17 cellular contexts compared by ENCODE assay signal in the genomic region with DNA sequence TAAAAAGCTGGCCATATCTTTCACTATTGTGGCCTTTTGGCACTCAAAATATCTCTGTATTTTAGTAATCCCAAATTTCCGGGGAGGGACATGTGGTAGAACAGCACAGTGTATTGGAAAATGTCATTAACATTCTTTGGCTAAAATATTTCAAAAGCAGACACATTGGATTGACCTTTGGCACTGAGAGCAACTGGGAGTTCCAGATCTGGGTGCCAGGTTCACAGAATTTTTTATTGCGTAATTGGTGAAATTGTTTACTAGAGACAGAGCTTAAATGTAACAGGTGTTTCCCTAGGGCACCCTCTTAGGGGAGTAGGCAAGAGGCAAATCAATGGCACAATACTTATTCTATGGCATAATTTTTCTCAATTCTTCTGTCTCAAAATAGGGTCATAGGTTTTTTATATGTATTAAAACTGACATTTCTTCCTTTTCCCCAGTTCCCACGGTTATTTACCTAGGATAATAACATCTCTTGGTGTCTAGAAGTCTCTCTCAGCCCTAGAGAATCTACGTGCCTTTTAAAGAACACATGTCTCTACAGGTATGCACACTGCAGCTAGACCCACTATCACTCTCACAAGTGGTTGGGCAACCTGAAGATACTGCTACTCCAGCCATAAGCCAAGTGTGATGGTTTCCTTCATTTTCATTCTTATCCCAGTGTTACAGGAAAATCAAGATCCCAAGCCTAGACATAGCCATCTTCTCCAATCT. TPM values are rescaled to one million over a fixed set of nuclear protein-coding genes. Genes with fewer than 3 reads are reported as not detected.
DNase-seq lines count a peak whose midpoint lies in the region; ATAC-seq and TF ChIP-seq lines count a peak whose summit lies in the region.
"Had no signal": no experiment of that assay in that cellular context is flagged by ENCODE, and none has a peak within 500 bp of the region (broad histone marks: within the 10 kb centered on the region; RNA-seq: fewer than 3 reads in every experiment).

No MANE protein-coding gene starts in this region.

- no peaks in the 10 kb centered on the region for H3K23me2 ChIP-seq in H9 (ENCODE audit: insufficient read length, low read depth, low read length, poor library complexity, severe bottlenecking)

- H2AK5ac ChIP-seq in H9 (ENCODE audit: insufficient read length, low read length) (no peak overlapping the region), trophoblast cell (ENCODE audit: low read length) (no peak overlapping the region)

- H2BK5ac ChIP-seq in H9 (ENCODE audit: insufficient read length, low read length) (no peak overlapping the region), trophoblast cell (ENCODE audit: low read depth, low read length, poor library complexity) (no peak overlapping the region)

- H3K9me3 Mint-ChIP-seq in H9 (no peaks in the 10 kb centered on the region), WTC11 (no peaks in the 10 kb centered on the region)
- H3K9me3 Mint-ChIP-seq: dendritic cell treated with granulocyte-macrophage colony-stimulating factor and Interleukin-4, amounts not matched to agents 40 ng/mL and 50 ng/mL, for 4 days had no signal

- TF ChIP-seq CTCF in H9 (conservative IDR thresholded peaks at IDR 0.05), result no peak
- TF ChIP-seq CTCF in WTC11 (IDR thresholded peaks at IDR 0.05), result no peak
- TF ChIP-seq CTCF in heart right ventricle (IDR thresholded peaks at IDR 0.05), result no peak

- CTCF ChIA-PET in WTC11 (lab: Charles Lee), result interaction anchor here (1.2 kb wide), 1 partner anchor 10 kb away, joined by 3 read pairs; no protein-coding TSS in a partner anchor

- intact Hi-C loops in heart right ventricle (cut with DNase I), result no loop called here

- H4K12ac ChIP-seq in trophoblast cell (ENCODE audit: low read depth, low read length), result no peak overlapping the region

- DNase-seq in H9 (no peak), WTC11 (ENCODE audit: low spot score) (no peak), heart right ventricle (no peak), trophoblast cell (peak in 1 of 2 donors; percentile 27), DMS 273 treated with DMSO at 0.1 percent for 48 hours (lab: John Stamatoyannopoulos, UW) (no peak), ACHN (no peak), H7 (no peak), NCI-H510A treated with DMSO at 0.1 percent for 48 hours (lab: John Stamatoyannopoulos, UW) (no peak)
- DNase-seq: activated effector memory CD4-positive, alpha-beta T cell treated with Interleukin-2 at 50 U/mL for 16 hours; DMS79 treated with DMSO at 0.1 percent for 48 hours; KG1; NCI-H1105 treated with DMSO at 0.1 percent for 48 hours; NCI-H345; stimulated activated naive CD4-positive, alpha-beta T cell treated with Interleukin-2 at 50 U/mL for 16 hours had no signal

- H3K4me3 ChIP-seq in heart right ventricle (no peak overlapping the region), trophoblast cell (ENCODE audit: low read depth, low read length) (no peak overlapping the region), H7 (ENCODE audit: insufficient read depth, low read depth, low read length) (no peak overlapping the region)
- H3K4me3 ChIP-seq: BLaER1 treated with 17β-estradiol and CSF1 and Interleukin-3, amounts not matched to agents 10 nM and 100 nM; lung had no signal

- no peaks in the 10 kb centered on the region for H4K20me1 ChIP-seq in H9 (ENCODE audit: control insufficient read depth, insufficient read depth, insufficient read length)
- H4K20me1 ChIP-seq: BLaER1 treated with 17β-estradiol and CSF1 and Interleukin-3, amounts not matched to agents 10 nM and 100 nM had no signal

- H3K79me1 ChIP-seq in H9 (ENCODE audit: insufficient read depth, low read depth, low read length, poor library complexity, severe bottlenecking), result no peaks in the 10 kb centered on the region
- H3K79me1 ChIP-seq in trophoblast cell (ENCODE audit: low read length), result no peaks in the 10 kb centered on the region

- H3K4me2 ChIP-seq in H9 (ENCODE audit: insufficient read depth, insufficient read length, low read length) (no peak overlapping the region), trophoblast cell (ENCODE audit: low read length) (peak overlapping the region; percentile 12)
- H3K4me2 ChIP-seq: BLaER1 treated with 17β-estradiol and CSF1 and Interleukin-3, amounts not matched to agents 10 nM and 100 nM had no signal

- H3K9me3 ChIP-seq in H9 (ENCODE audit: control insufficient read depth, low read depth, low read length) (no peaks in the 10 kb centered on the region), heart right ventricle (no peaks in the 10 kb centered on the region), trophoblast cell (ENCODE audit: insufficient read depth, low read depth, low read length) (no peaks in the 10 kb centered on the region)
- H3K9me3 ChIP-seq: BLaER1 treated with 17β-estradiol and CSF1 and Interleukin-3, amounts not matched to agents 10 nM and 100 nM had no signal

- H3K4ac ChIP-seq in H9 (ENCODE audit: low read depth, low read length), result no peak overlapping the region
- no peak overlapping the region for H3K4ac ChIP-seq in trophoblast cell (ENCODE audit: low read depth, low read length)

- WGBS in H9 (ENCODE audit: extremely low coverage, insufficient read length, low lambda C conversion rate), result no CpG with 5 or more reads among the region's 4 CpGs
- 57 to 70% methylated on average over 4 of the region's 4 CpGs for WGBS in heart right ventricle, 2 donors
- WGBS in trophoblast cell (ENCODE audit: extremely low coverage, insufficient coverage, insufficient read length), result no CpG with 5 or more reads among the region's 4 CpGs

- H2AFZ ChIP-seq in H9 (ENCODE audit: low read length), result no peak overlapping the region
- H2AFZ ChIP-seq in trophoblast cell (ENCODE audit: insufficient read depth, low read length, poor library complexity), result no peak overlapping the region

- no peak overlapping the region for H3K23ac ChIP-seq in H9 (ENCODE audit: insufficient read length, low read depth, low read length)
- no peak overlapping the region for H3K23ac ChIP-seq in trophoblast cell (ENCODE audit: low read length)

- H3K27ac Mint-ChIP-seq in H9, result peak overlapping the region in 2 of 3 experiments; percentile 11 to 74; a peak in 4 of 7 replicates
- H3K27ac Mint-ChIP-seq in WTC11, result peak overlapping the region; percentile 32
- H3K27ac Mint-ChIP-seq: dendritic cell treated with granulocyte-macrophage colony-stimulating factor and Interleukin-4, amounts not matched to agents 40 ng/mL and 50 ng/mL, for 4 days had no signal

- H3K9ac ChIP-seq in H9 (ENCODE audit: extremely low read depth, insufficient read length, low read length), result no peak overlapping the region
- no peak overlapping the region for H3K9ac ChIP-seq in trophoblast cell (ENCODE audit: low read length)
- H3K9ac ChIP-seq: BLaER1 treated with 17β-estradiol and CSF1 and Interleukin-3, amounts not matched to agents 10 nM and 100 nM had no signal

- H3K14ac ChIP-seq in H9 (ENCODE audit: insufficient read depth, low read length) (no peak overlapping the region), trophoblast cell (ENCODE audit: low read length) (no peak overlapping the region)

- H3K4me3 Mint-ChIP-seq in H9, result no peak overlapping the region
- no peak overlapping the region for H3K4me3 Mint-ChIP-seq in WTC11
- H3K4me3 Mint-ChIP-seq: dendritic cell treated with granulocyte-macrophage colony-stimulating factor and Interleukin-4, amounts not matched to agents 40 ng/mL and 50 ng/mL, for 4 days had no signal

- H3K27me3 ChIP-seq in H9 (ENCODE audit: insufficient read depth, low read length) (no peaks in the 10 kb centered on the region; the same call in 1 of the 2 replicates), heart right ventricle (no peaks in the 10 kb centered on the region), trophoblast cell (ENCODE audit: insufficient read depth, low read length) (no peaks in the 10 kb centered on the region), H7 (ENCODE audit: control insufficient read depth, insufficient read depth, low read length) (no peaks in the 10 kb centered on the region)
- H3K27me3 ChIP-seq: BLaER1 treated with 17β-estradiol and CSF1 and Interleukin-3, amounts not matched to agents 10 nM and 100 nM had no signal

- H3K56ac ChIP-seq in H9 (ENCODE audit: insufficient read length, low read depth, low read length), result no peak overlapping the region

- no peak overlapping the region for H3K27ac ChIP-seq in H9 (ENCODE audit: insufficient read length, low read depth, low read length)
- peak overlapping the region in 4 of 10 donors; percentile 18 to 61 (median 35) for H3K27ac ChIP-seq in heart right ventricle
- no peak overlapping the region for H3K27ac ChIP-seq in trophoblast cell (ENCODE audit: low read depth, low read length)
- H3K27ac ChIP-seq: BLaER1 treated with 17β-estradiol and CSF1 and Interleukin-3, amounts not matched to agents 10 nM and 100 nM had no signal

- ATAC-seq in WTC11, result no peak
- ATAC-seq in heart right ventricle, result peak; percentile 20 to 82 (median 70)

- H3T11ph ChIP-seq in H9 (ENCODE audit: low read length), result no peak overlapping the region

- POLR2A ChIA-PET in WTC11 (lab: Charles Lee), result no interaction called here

- no peak overlapping the region for H3K18ac ChIP-seq in H9 (ENCODE audit: insufficient read length, low read depth, low read length)
- no peak overlapping the region for H3K18ac ChIP-seq in trophoblast cell (ENCODE audit: low read length)

- H3K36me3 Mint-ChIP-seq in H9 (ENCODE audit: insufficient read depth in 1 of 3, low read depth in 3 of 3) (no peaks in the 10 kb centered on the region; a peak in 1 of 7 replicates), WTC11 (no peaks in the 10 kb centered on the region)

- H4K91ac ChIP-seq in H9 (ENCODE audit: insufficient read length, low read depth, low read length), result no peak overlapping the region
- no peak overlapping the region for H4K91ac ChIP-seq in trophoblast cell (ENCODE audit: low read depth, low read length)

- H3K27me3 Mint-ChIP-seq in H9 (ENCODE audit: low read depth), result no peaks in the 10 kb centered on the region
- no peaks in the 10 kb centered on the region for H3K27me3 Mint-ChIP-seq in WTC11 (ENCODE audit: low read depth)

- H4K8ac ChIP-seq in H9 (replicated peaks; ENCODE audit: insufficient read length, low read depth, low read length) (no peak overlapping the region), trophoblast cell (ENCODE audit: low read depth, low read length) (no peak overlapping the region)

- H2BK12ac ChIP-seq in H9 (ENCODE audit: insufficient read length, low read depth, low read length) (no peak overlapping the region), trophoblast cell (ENCODE audit: low read length) (no peak overlapping the region)

- H3K36me3 ChIP-seq in heart right ventricle (peaks cover 0 to 11% (median 0%) of the 10 kb centered on the region in 9 donors), trophoblast cell (ENCODE audit: control insufficient read depth in 1 of 2, insufficient read depth in 2 of 2, low read length in 2 of 2) (peaks cover 0 to 2% of the 10 kb centered on the region in 2 experiments), H7 (replicated peaks; ENCODE audit: control insufficient read depth, insufficient read depth, low read length) (no peaks in the 10 kb centered on the region)
- H3K36me3 ChIP-seq: BLaER1 treated with 17β-estradiol and CSF1 and Interleukin-3, amounts not matched to agents 10 nM and 100 nM had no signal

- in situ Hi-C loops in ACHN (cut with HindIII; ENCODE audit: low pct_ligation_motif_present, low pct_unique_long_range_greater_than_20kb, low sequenced_read_pairs), result no loop called here

- H3K4me1 Mint-ChIP-seq in H9 (peaks cover 29 to 56% of the 10 kb centered on the region in 2 experiments), WTC11 (peaks cover 67% of the 10 kb centered on the region)

- no peak overlapping the region for H2BK20ac ChIP-seq in H9 (ENCODE audit: low read depth, low read length, poor library complexity, severe bottlenecking)

- H4K5ac ChIP-seq in H9 (ENCODE audit: insufficient read length, low read depth, low read length), result no peak overlapping the region

- H3K79me2 ChIP-seq in H9 (ENCODE audit: insufficient read depth, low read length) (no peaks in the 10 kb centered on the region), trophoblast cell (ENCODE audit: control insufficient read depth, insufficient read depth, low read length, poor library complexity) (no peaks in the 10 kb centered on the region)

- no peak overlapping the region for H2BK15ac ChIP-seq in H9 (ENCODE audit: low read depth, low read length)

- H3K4me1 ChIP-seq in H9 (ENCODE audit: insufficient read depth, low read length) (peaks cover 6% of the 10 kb centered on the region; the same call in 1 of the 2 replicates), heart right ventricle (peaks cover 0 to 91% (median 59%) of the 10 kb centered on the region in 9 donors), trophoblast cell (ENCODE audit: control insufficient read depth in 1 of 2, insufficient read depth in 2 of 2, low read length in 2 of 2) (peaks cover 0 to 4% of the 10 kb centered on the region in 2 experiments)
- H3K4me1 ChIP-seq: BLaER1 treated with 17β-estradiol and CSF1 and Interleukin-3, amounts not matched to agents 10 nM and 100 nM had no signal

- H2BK120ac ChIP-seq in H9 (ENCODE audit: low read depth, low read length, poor library complexity, severe bottlenecking) (no peak overlapping the region), trophoblast cell (ENCODE audit: insufficient read depth, low read length, poor library complexity) (no peak overlapping the region)

RNA-seq across cellular contexts. Expression of gene RBMS3, which starts 10.6 kb away (rescaled TPM):
- total RNA-seq in H9 (2021) (7.3 and 8.1 TPM in 2 replicates), WTC11 (2021) (5.0 to 8.7 TPM (median 6.7 TPM) in 3 replicates), heart right ventricle (10 to 100 TPM; 22.0 to 41.1 (median 28.6) TPM)
- polyA plus RNA-seq in heart right ventricle, result 1 to 10 TPM; 3.2 to 8.1 TPM
- polyA plus RNA-seq in trophoblast cell (2013), result 10.5 and 10.8 TPM in 2 replicates
- total RNA-seq in H7 (2014; rRNA removed; shearing (Covaris generic)), result 9.4 and 14.4 TPM in 2 replicates
